27 cellular contexts compared by ENCODE assay signal in the genomic region with DNA sequence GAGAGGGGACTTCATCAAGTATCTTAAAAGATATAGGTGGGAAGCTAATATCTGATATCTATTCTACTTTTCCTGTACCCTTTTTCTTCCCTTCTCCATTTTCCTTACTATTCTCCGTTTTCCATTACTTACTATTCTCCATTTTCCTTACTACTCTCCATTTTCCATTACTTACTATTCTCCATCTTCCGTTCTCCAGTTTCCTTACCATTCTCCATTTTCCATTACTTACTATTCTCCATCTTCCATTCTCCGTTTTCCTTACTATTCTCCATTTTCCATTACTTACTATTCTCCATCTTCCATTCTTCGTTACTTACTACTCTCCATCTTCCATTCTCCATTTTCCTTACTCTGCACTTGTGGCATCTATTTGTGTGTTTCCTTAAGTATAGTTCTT. TPM values are rescaled to one million over a fixed set of nuclear protein-coding genes. Genes with fewer than 3 reads are reported as not detected.
"Had no signal": no experiment of that assay in that cellular context is flagged by ENCODE, and none has a peak within 500 bp of the region (broad histone marks: within the 10 kb centered on the region; RNA-seq: fewer than 3 reads in every experiment).

No MANE protein-coding gene starts in this region.

- H3K27me3 ChIP-seq: colonic mucosa, esophagus muscularis mucosa, foreskin keratinocyte, gastroesophageal sphincter, heart right ventricle, left lung had no signal

- FAIRE-seq: endometrium, endothelial cell of umbilical vein, frontal cortex, islet of Langerhans, keratinocyte had no signal

- H3K36me3 ChIP-seq: colonic mucosa, esophagus muscularis mucosa, gastroesophageal sphincter, heart right ventricle, left lung, lower lobe of right lung had no signal

- H3K4me1 ChIP-seq: colonic mucosa, esophagus muscularis mucosa, foreskin keratinocyte, gastroesophageal sphincter, lower lobe of right lung had no signal

- H3K27ac Mint-ChIP-seq: dendritic cell treated with granulocyte-macrophage colony-stimulating factor and Interleukin-4, amounts not matched to agents 40 ng/mL and 50 ng/mL, for 4 days; effector memory CD8-positive, alpha-beta T cell; endodermal cell; mesothelial cell of epicardium had no signal

- H3K4me3 Mint-ChIP-seq: dendritic cell treated with granulocyte-macrophage colony-stimulating factor and Interleukin-4, amounts not matched to agents 40 ng/mL and 50 ng/mL, for 4 days; effector memory CD8-positive, alpha-beta T cell; endodermal cell; mesothelial cell of epicardium had no signal

- H3K27me3 Mint-ChIP-seq: dendritic cell treated with granulocyte-macrophage colony-stimulating factor and Interleukin-4, amounts not matched to agents 40 ng/mL and 50 ng/mL, for 4 days had no signal

- DNase-seq: colonic mucosa; cortex of kidney; effector CD8-positive, alpha-beta T cell; effector memory CD8-positive, alpha-beta T cell; endodermal cell; foreskin keratinocyte; head of caudate nucleus; heart right ventricle; hippocampal formation; left cardiac atrium; left lung; left ventricle myocardium superior; lower lobe of right lung; mesenchymal stem cell; mucosa of descending colon had no signal

- H3K9me3 ChIP-seq: colonic mucosa, esophagus muscularis mucosa, gastroesophageal sphincter, heart right ventricle, left lung, lower lobe of right lung, mucosa of descending colon had no signal

- ATAC-seq: effector memory CD8-positive, alpha-beta T cell; foreskin keratinocyte; gastroesophageal sphincter; heart right ventricle; left cardiac atrium; left lung; left ventricle myocardium superior; lower lobe of right lung; mucosa of descending colon had no signal

- H3K4me3 ChIP-seq: colonic mucosa, esophagus muscularis mucosa, gastroesophageal sphincter, heart right ventricle, left lung, lower lobe of right lung, mucosa of descending colon had no signal

- H3K9me3 Mint-ChIP-seq: effector memory CD8-positive, alpha-beta T cell had no signal

- H3K27ac ChIP-seq: colonic mucosa, esophagus muscularis mucosa, foreskin keratinocyte, gastroesophageal sphincter, lower lobe of right lung had no signal

RNA-seq across cellular contexts. Expression of gene STEAP4, which starts 39.3 kb away (rescaled TPM):
- total RNA-seq: chondrocyte, dermis microvascular lymphatic vessel endothelial cell, endodermal cell, endothelial cell of umbilical vein, lung microvascular endothelial cell had no signal
- polyA plus RNA-seq: endothelial cell of umbilical vein had no signal
